Comparison of ENCODE assay signal across 8 cellular contexts in the genomic region with DNA sequence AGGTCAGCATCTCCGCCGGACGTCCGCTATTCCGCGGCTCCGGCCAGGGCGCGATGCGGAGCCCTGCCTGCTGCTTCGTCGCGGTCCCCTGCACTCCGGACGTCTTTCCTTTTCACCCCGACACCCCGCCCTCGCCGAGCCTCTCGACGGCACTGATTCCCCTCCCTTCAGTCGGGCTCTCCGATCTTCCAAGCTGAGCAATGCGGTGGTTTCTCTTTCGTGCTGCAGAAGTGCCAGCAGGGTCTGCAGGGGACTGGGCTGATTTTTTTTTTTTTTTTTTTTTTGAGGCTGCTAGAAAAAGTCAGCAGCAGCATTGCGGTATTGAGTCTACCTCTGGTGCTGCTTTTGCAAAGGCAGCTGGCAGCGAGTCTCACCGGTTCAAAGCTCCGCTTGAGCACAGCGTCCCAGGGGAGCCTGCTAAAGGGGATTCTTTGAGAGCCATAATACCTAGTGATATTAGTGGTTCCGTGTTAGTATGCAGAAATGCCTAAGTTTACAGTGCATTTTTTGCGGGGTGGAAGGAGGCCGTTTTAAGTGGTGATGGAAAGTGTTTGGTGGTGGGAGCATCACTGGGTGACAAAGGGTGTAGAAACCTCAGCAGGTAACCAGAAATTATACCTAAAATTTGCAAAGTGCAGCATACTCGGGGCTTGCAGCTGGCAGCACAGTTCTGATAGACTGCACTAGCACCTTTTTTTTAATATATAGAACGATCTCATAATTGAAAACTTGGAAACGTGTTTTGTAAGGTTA.
DNase-seq lines count a peak whose midpoint lies in the region; ATAC-seq and TF ChIP-seq lines count a peak whose summit lies in the region.

No MANE protein-coding gene starts in this region.

- no peak for TF ChIP-seq CTCF in C4-2B (conservative IDR thresholded peaks at IDR 0.05)

- TF ChIP-seq POLR2A in erythroblast (IDR thresholded peaks at IDR 0.05; ENCODE audit: low read length) = no peak

- no peaks in the 10 kb centered on the region for H3K27me3 ChIP-seq in muscle layer of duodenum (ENCODE audit: low read depth, low read length)

- H3K4me1 ChIP-seq in muscle layer of duodenum (ENCODE audit: control insufficient read depth in 1 of 2, insufficient read depth in 2 of 2, low read length in 2 of 2) = peaks cover 24% of the 10 kb centered on the region in 2 donors

- no peaks in the 10 kb centered on the region for H3K9me3 Mint-ChIP-seq in stimulated activated effector memory CD8-positive, alpha-beta T cell treated with anti-CD3 and anti-CD28 coated beads, Interleukin-12 subunit alpha, Interleukin-12 subunit beta, amount 100 ng/mL, for 72 hours

- peak overlapping the region; percentile 86 for H3K4me3 Mint-ChIP-seq in stimulated activated effector memory CD8-positive, alpha-beta T cell treated with anti-CD3 and anti-CD28 coated beads, Interleukin-12 subunit alpha, Interleukin-12 subunit beta, amount 100 ng/mL, for 72 hours

- peaks cover 24% of the 10 kb centered on the region for H3K36me3 Mint-ChIP-seq in stimulated activated effector memory CD8-positive, alpha-beta T cell treated with anti-CD3 and anti-CD28 coated beads, Interleukin-12 subunit alpha, Interleukin-12 subunit beta, amount 100 ng/mL, for 72 hours

- peak overlapping the region; percentile 93 for H3K27ac Mint-ChIP-seq in stimulated activated effector memory CD8-positive, alpha-beta T cell treated with anti-CD3 and anti-CD28 coated beads, Interleukin-12 subunit alpha, Interleukin-12 subunit beta, amount 100 ng/mL, for 72 hours

- peak overlapping the region; percentile 72 for H3K27ac ChIP-seq in C4-2B
- H3K27ac ChIP-seq in muscle layer of duodenum (ENCODE audit: low read length) = peak overlapping the region; percentile 56

- H3K9me3 ChIP-seq in muscle layer of duodenum (ENCODE audit: control insufficient read depth in 1 of 2, low read length in 2 of 2) = no peaks in the 10 kb centered on the region

- no peaks in the 10 kb centered on the region for H3K36me3 ChIP-seq in muscle layer of duodenum (ENCODE audit: control insufficient read depth in 1 of 2, insufficient read depth in 2 of 2, low read length in 2 of 2)

- ATAC-seq in GM19395 (IDR thresholded peaks at IDR 0.05; ENCODE audit: unreplicated experiment) = peak; percentile 49
- peak; percentile 34 for ATAC-seq in HG03520 (IDR thresholded peaks at IDR 0.05; ENCODE audit: unreplicated experiment)
- ATAC-seq in stimulated activated effector memory CD8-positive, alpha-beta T cell treated with anti-CD3 and anti-CD28 coated beads, Interleukin-12 subunit alpha, Interleukin-12 subunit beta, amount 100 ng/mL, for 72 hours = peak; percentile 56

- peak overlapping the region; percentile 84 to 99 for H3K4me3 ChIP-seq in muscle layer of duodenum (ENCODE audit: low read depth in 1 of 2, low read length in 2 of 2)

- DNase-seq in NOMO-1 treated with DMSO at 0.1 percent for 48 hours (lab: John Stamatoyannopoulos, UW; ENCODE audit: unreplicated experiment) (peak; percentile 68), activated T-cell treated with anti-CD3 and anti-CD28 coated beads for 4 hours (peak; percentile 61), erythroblast (lab: John Stamatoyannopoulos, UW) (peak; percentile 71 to 77)
- DNase-seq in stimulated activated effector memory CD8-positive, alpha-beta T cell treated with anti-CD3 and anti-CD28 coated beads, Interleukin-12 subunit alpha, Interleukin-12 subunit beta, amount 100 ng/mL, for 72 hours (ENCODE audit: low spot score in 2 of 2) = peak; percentile 49 to 88

- H3K4me1 Mint-ChIP-seq in stimulated activated effector memory CD8-positive, alpha-beta T cell treated with anti-CD3 and anti-CD28 coated beads, Interleukin-12 subunit alpha, Interleukin-12 subunit beta, amount 100 ng/mL, for 72 hours = peaks cover 60% of the 10 kb centered on the region

Comparison
In these comparisons a context has a peak if more than half of its experiments do, and no peak if none do; other contexts are left out.
1. Peak in every context shown above with its lines: DNase-seq, ATAC-seq, H3K4me3 ChIP-seq and H3K27ac ChIP-seq.